ENCODE assay signal across 2 cellular contexts in genomic region chr19:1035998-1036621, GRCh38.
TF ChIP-seq lines count a peak whose summit lies in the region.

No MANE protein-coding gene starts in this region.

TF ChIP-seq in IMR-90, 13 proteins besides CTCF, POLR2A, EP300 and RAD21:
- TF ChIP-seq RFX5 (IDR thresholded peaks at IDR 0.05; ENCODE audit: low read depth, low read length) (no peak), RCOR1 (IDR thresholded peaks at IDR 0.05; ENCODE audit: insufficient replicate concordance, low read length) (no peak), NFE2L2 (IDR thresholded peaks at IDR 0.05; ENCODE audit: low read depth, low read length) (no peak)
- TF ChIP-seq, protein P1, sequence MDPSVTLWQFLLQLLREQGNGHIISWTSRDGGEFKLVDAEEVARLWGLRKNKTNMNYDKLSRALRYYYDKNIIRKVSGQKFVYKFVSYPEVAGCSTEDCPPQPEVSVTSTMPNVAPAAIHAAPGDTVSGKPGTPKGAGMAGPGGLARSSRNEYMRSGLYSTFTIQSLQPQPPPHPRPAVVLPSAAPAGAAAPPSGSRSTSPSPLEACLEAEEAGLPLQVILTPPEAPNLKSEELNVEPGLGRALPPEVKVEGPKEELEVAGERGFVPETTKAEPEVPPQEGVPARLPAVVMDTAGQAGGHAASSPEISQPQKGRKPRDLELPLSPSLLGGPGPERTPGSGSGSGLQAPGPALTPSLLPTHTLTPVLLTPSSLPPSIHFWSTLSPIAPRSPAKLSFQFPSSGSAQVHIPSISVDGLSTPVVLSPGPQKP (IDR thresholded peaks at IDR 0.05; ENCODE audit: borderline replicate concordance, low read depth, low read length), result no peak

TF ChIP-seq in K562, 482 proteins besides CTCF, POLR2A, EP300 and RAD21:
- TF ChIP-seq ZFX (CRISPR knock-in tag; IDR thresholded peaks at IDR 0.05), result peak; percentile 31; the same call in 1 of the 2 replicates
- no peak for TF ChIP-seq EHMT2 (IDR thresholded peaks at IDR 0.05)
- peak; percentile 33; the same call in 1 of the 2 replicates for TF ChIP-seq ZBTB7A (IDR thresholded peaks at IDR 0.05; ENCODE audit: borderline replicate concordance, control insufficient read depth, low read depth, low read length)
- no peak for TF ChIP-seq NFE2 (IDR thresholded peaks at IDR 0.05; ENCODE audit: low read depth)
- peak; percentile 54 for TF ChIP-seq RBM22 (IDR thresholded peaks at IDR 0.05; ENCODE audit: low read depth, low read length, poor library complexity, severe bottlenecking)
- peak; percentile 88 for TF ChIP-seq ZBTB33 (CRISPR knock-in tag; IDR thresholded peaks at IDR 0.05)
- no peak for TF ChIP-seq HDAC6 (IDR thresholded peaks at IDR 0.05; ENCODE audit: low read depth, low read length)
- peak; percentile 48 for TF ChIP-seq RBFOX2 (IDR thresholded peaks at IDR 0.05; ENCODE audit: low read depth, low read length)
- TF ChIP-seq HOXB6 (CRISPR knock-in tag; IDR thresholded peaks at IDR 0.05; ENCODE audit: borderline replicate concordance), result no peak
- TF ChIP-seq, protein P2, sequence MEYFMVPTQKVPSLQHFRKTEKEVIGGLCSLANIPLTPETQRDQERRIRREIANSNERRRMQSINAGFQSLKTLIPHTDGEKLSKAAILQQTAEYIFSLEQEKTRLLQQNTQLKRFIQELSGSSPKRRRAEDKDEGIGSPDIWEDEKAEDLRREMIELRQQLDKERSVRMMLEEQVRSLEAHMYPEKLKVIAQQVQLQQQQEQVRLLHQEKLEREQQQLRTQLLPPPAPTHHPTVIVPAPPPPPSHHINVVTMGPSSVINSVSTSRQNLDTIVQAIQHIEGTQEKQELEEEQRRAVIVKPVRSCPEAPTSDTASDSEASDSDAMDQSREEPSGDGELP (CRISPR knock-in tag; IDR thresholded peaks at IDR 0.05; ENCODE audit: borderline replicate concordance), result peak; percentile 48; the same call in 1 of the 2 replicates
- TF ChIP-seq HNRNPL (IDR thresholded peaks at IDR 0.05; ENCODE audit: low read depth, low read length), result peak; percentile 56; the same call in 1 of the 2 replicates
- TF ChIP-seq POLR2G (IDR thresholded peaks at IDR 0.05; ENCODE audit: low read depth, low read length), result peak; percentile 60
- no peak for TF ChIP-seq ASH1L (IDR thresholded peaks at IDR 0.05; ENCODE audit: borderline replicate concordance, low read depth, partially characterized antibody)
